In the genomic region with DNA sequence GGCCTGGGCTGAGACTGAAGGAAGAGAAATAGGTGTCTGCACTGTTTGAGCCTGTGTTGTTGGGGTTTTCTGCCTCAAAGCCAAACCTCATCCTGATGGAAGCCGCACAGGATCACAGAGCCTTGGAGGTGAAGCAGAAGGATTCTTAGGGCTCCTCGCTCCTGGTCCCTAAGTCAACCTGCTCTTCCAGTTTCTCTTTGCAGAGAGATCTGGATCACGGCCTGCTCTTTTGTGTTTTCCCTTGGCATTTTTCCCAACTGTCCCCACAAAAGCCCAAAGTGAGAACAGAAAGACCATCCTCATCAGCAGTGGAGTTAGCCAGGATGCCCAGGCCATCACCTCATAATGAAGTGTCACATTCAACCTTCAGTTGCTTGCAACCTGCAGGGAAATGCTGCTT, we compare ENCODE assay signal across 17 cellular contexts.
"Had no signal": no experiment of that assay in that cellular context is flagged by ENCODE, and none has a peak within 500 bp of the region (broad histone marks: within the 10 kb centered on the region; RNA-seq: fewer than 3 reads in every experiment).

No MANE protein-coding gene starts in this region.

- H3K4me1 ChIP-seq: gastroesophageal sphincter had no signal

- H3K27ac Mint-ChIP-seq: natural killer cell treated with Interleukin-12 subunit alpha and Interleukin-12 subunit beta and Interleukin-15 and Interleukin-18, amount 100 ng/mL, for 72 hours had no signal

- H3K36me3 Mint-ChIP-seq: natural killer cell treated with Interleukin-12 subunit alpha and Interleukin-12 subunit beta and Interleukin-15 and Interleukin-18, amount 100 ng/mL, for 72 hours had no signal

- H3K4me3 Mint-ChIP-seq: natural killer cell treated with Interleukin-12 subunit alpha and Interleukin-12 subunit beta and Interleukin-15 and Interleukin-18, amount 100 ng/mL, for 72 hours had no signal

- H3K9me3 ChIP-seq: esophagus squamous epithelium, gastroesophageal sphincter had no signal

- DNase-seq: effector memory CD4-positive, alpha-beta T cell; esophagus squamous epithelium; foreskin fibroblast; kidney; left cardiac atrium; left ventricle myocardium superior; mesenchymal stem cell; midbrain; small intestine; stimulated activated CD4-positive, alpha-beta T cell treated with anti-CD3 and anti-CD28 coated beads, Interleukin-2, amount 100 ng/mL, for 48 hours; stimulated activated naive CD4-positive, alpha-beta T cell treated with Interleukin-2 at 50 U/mL for 16 hours; trophoblast cell had no signal

- H3K36me3 ChIP-seq: esophagus squamous epithelium, gastroesophageal sphincter had no signal

- FAIRE-seq: endometrium, kidney, small intestine had no signal

- H3K27ac ChIP-seq: epithelial cell of prostate, esophagus squamous epithelium, gastroesophageal sphincter had no signal

- H3K4me3 ChIP-seq: esophagus squamous epithelium, gastroesophageal sphincter, lung had no signal

- ATAC-seq: gastroesophageal sphincter; left cardiac atrium; left ventricle myocardium superior; natural killer cell treated with Interleukin-12 subunit alpha and Interleukin-12 subunit beta and Interleukin-15 and Interleukin-18, amount 100 ng/mL, for 72 hours had no signal

- H3K9me3 Mint-ChIP-seq: natural killer cell treated with Interleukin-12 subunit alpha and Interleukin-12 subunit beta and Interleukin-15 and Interleukin-18, amount 100 ng/mL, for 72 hours had no signal

- H3K27me3 ChIP-seq: esophagus squamous epithelium, gastroesophageal sphincter had no signal
